Comparison of ENCODE assay signal across 9 cellular contexts in the genomic region with DNA sequence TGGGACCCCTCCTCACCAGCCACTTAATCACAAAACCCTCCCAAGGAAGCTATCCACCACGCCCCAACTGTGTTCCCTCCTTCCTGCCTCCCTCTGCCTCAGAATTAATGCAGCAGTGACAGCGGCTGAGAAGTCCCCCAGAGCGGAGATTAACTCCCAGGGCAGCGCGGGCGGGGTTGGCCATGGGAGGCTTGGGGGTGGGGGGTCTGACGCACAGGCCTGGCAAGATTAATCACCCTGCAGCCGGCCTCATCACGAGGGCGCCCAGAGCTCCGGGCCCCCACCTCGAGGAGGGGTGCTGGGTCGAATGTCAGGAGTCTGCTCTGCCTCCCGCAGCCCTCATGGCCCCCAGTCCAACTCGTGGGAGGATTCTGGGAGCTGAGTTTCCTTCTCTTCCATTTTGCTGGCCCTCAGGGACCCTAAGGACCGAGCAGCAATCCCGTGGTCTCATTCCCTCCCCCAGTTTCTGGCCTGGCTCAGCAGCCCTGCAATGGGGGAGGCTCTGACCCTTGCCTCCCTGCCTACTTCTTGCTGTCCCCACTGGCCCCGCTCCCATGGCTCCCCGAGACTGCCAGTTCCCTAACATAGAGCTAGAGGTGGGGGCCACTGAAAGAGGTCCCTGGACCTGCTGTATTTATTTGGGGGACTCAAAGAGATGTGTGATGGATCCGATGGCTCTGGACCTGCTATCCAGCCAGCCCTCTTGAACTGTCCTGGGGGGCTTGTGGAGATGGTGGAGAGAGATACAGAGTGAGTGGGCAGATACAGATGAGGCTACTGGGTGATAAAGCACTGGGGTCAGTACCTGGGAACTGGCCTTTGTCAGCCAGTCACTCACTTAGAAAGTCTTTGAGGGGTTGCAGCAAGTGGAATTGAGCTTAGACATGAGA. TPM values are rescaled to one million over a fixed set of nuclear protein-coding genes. Genes with fewer than 3 reads are reported as not detected.
A peak's percentile ranks its signal among the peaks of the same experiment; 100 is the strongest.
DNase-seq lines count a peak whose midpoint lies in the region; ATAC-seq, FAIRE-seq and TF ChIP-seq lines count a peak whose summit lies in the region.
"Had no signal": no experiment of that assay in that cellular context is flagged by ENCODE, and none has a peak within 500 bp of the region (broad histone marks: within the 10 kb centered on the region; RNA-seq: fewer than 3 reads in every experiment).

No MANE protein-coding gene starts in this region.

- intact Hi-C loops in naive thymus-derived CD4-positive, alpha-beta T cell (cut with micrococcal nuclease) = loop anchor here (1.0 to 5.0 kb wide), 6 partner anchors 57 to 403 kb away; no protein-coding TSS in a partner anchor
- intact Hi-C loops in esophagus squamous epithelium (cut with DNase I) = no loop called here

- H3K27me3 ChIP-seq in H1 (replicated peaks in 1 of 4; ENCODE audit: control insufficient read depth in 3 of 4, extremely low read depth in 1 of 4, insufficient read depth in 3 of 4, low read length in 3 of 4) = peaks cover 0 to 5% (median under 1%) of the 10 kb centered on the region in 4 experiments; a peak in 3 of 7 replicates
- H3K27me3 ChIP-seq in naive thymus-derived CD4-positive, alpha-beta T cell (ENCODE audit: control insufficient read depth in 2 of 2, insufficient read depth in 2 of 2, low read length in 2 of 2) = no peaks in the 10 kb centered on the region
- no peaks in the 10 kb centered on the region for H3K27me3 ChIP-seq in esophagus squamous epithelium

- TF ChIP-seq CTCF in H1 (IDR thresholded peaks at IDR 0.05; ENCODE audit: control extremely low read depth in 1 of 3, insufficient read depth in 1 of 3, low read depth in 1 of 3, low read length in 3 of 3) (no peak), esophagus squamous epithelium (IDR thresholded peaks at IDR 0.05) (no peak)

- H2AFZ ChIP-seq in H1 (ENCODE audit: low read length) = no peak overlapping the region

- H3K27ac ChIP-seq in H1 (ENCODE audit: low read depth, low read length) = no peak overlapping the region
- no peak overlapping the region for H3K27ac ChIP-seq in naive thymus-derived CD4-positive, alpha-beta T cell (ENCODE audit: low read depth, low read length)
- H3K27ac ChIP-seq in esophagus squamous epithelium = peak overlapping the region in 1 of 4 donors; percentile 4
- H3K27ac ChIP-seq: KMS-11 had no signal

- DNase-seq in AG20443 (ENCODE audit: low spot score) (peak; percentile 64), NCI-H524 (lab: John Stamatoyannopoulos, UW) (peak; percentile 67 to 74), H1 (ENCODE audit: low read depth in 1 of 2, low spot score in 2 of 2) (peak in 1 of 2 experiments; percentile 48), globus pallidus (ENCODE audit: low spot score) (no peak), esophagus squamous epithelium (lab: John Stamatoyannopoulos, UW) (no peak)
- DNase-seq in naive thymus-derived CD4-positive, alpha-beta T cell = no peak

- POLR2A ChIA-PET in H1 (lab: Charles Lee; ENCODE audit: partially characterized antibody) = interaction anchor here (0.8 to 9.8 kb wide), 21 partner anchors 10 to 80 kb away, joined by 3 to 76 read pairs (median 5); partner anchors contain the start of gene CXXC5
- POLR2A ChIA-PET in naive thymus-derived CD4-positive, alpha-beta T cell (lab: Charles Lee) = interaction anchor here (1.0 kb wide), 1 partner anchor 102 kb away, joined by 3 read pairs; no protein-coding TSS in a partner anchor

- peak overlapping the region in 1 of 2 experiments; percentile 32; a peak in 1 of 4 replicates for H3K4me2 ChIP-seq in H1 (ENCODE audit: insufficient read depth in 1 of 2, low read depth in 2 of 2, low read length in 2 of 2)
- H3K4me2 ChIP-seq: KMS-11 had no signal

- H3K18ac ChIP-seq in H1 (ENCODE audit: extremely low read depth, low read length) = no peak overlapping the region

- no peak overlapping the region for H4K91ac ChIP-seq in H1 (replicated peaks; ENCODE audit: insufficient read length, low read length)

- peaks cover 0 to 16% (median 0%) of the 10 kb centered on the region in 5 donors for H3K27me3 Mint-ChIP-seq in naive thymus-derived CD4-positive, alpha-beta T cell

- H3K36me3 Mint-ChIP-seq in naive thymus-derived CD4-positive, alpha-beta T cell = no peaks in the 10 kb centered on the region

- no peak overlapping the region for H4K8ac ChIP-seq in H1 (ENCODE audit: extremely low read depth, insufficient read depth, low read length)

- H3K4me3 ChIP-seq in H1 (ENCODE audit: extremely low read depth in 1 of 4, insufficient read depth in 2 of 4, low read depth in 3 of 4, low read length in 4 of 4) (no peak overlapping the region), esophagus squamous epithelium (no peak overlapping the region)
- H3K4me3 ChIP-seq in naive thymus-derived CD4-positive, alpha-beta T cell (ENCODE audit: low read length) = no peak overlapping the region

- peaks cover 3 to 19% of the 10 kb centered on the region in 2 experiments for H4K20me1 ChIP-seq in H1 (replicated peaks in 1 of 2; ENCODE audit: control insufficient read depth in 1 of 2, insufficient read depth in 2 of 2, low read length in 2 of 2)

- WGBS in H1 (ENCODE audit: extremely low coverage in 1 of 2, insufficient coverage in 1 of 2, insufficient read length in 1 of 2, insufficient replicate concordance in 2 of 2, low coverage in 1 of 2, low lambda C conversion rate in 2 of 2, missing lambda C conversion rate in 1 of 2), 2 experiments = 47% methylated on average over 19 of the region's 20 CpGs; no CpG with 5 or more reads in 1 of the 2 experiments
- 42 to 50% methylated on average over 1 to 17 of the region's 20 CpGs for WGBS in esophagus squamous epithelium, 2 donors

- H3K4me1 ChIP-seq in H1 (replicated peaks in 1 of 4; ENCODE audit: control insufficient read depth in 3 of 4, insufficient read depth in 4 of 4, low read length in 3 of 4) = peaks cover 27 to 48% (median 41%) of the 10 kb centered on the region in 4 experiments
- H3K4me1 ChIP-seq in naive thymus-derived CD4-positive, alpha-beta T cell (ENCODE audit: control insufficient read depth in 2 of 2, insufficient read depth in 2 of 2, low read length in 2 of 2) = no peaks in the 10 kb centered on the region
- peaks cover 12 to 47% (median 16%) of the 10 kb centered on the region in 3 donors for H3K4me1 ChIP-seq in esophagus squamous epithelium

- H3K23ac ChIP-seq in H1 (ENCODE audit: insufficient read length) = no peak overlapping the region

- no peaks in the 10 kb centered on the region for H3K23me2 ChIP-seq in H1 (ENCODE audit: low read depth, low read length)

- CTCF ChIA-PET in H1 (lab: Charles Lee; ENCODE audit: partially characterized antibody) = interaction anchor here (0.5 to 7.7 kb wide), 33 partner anchors 10 to 1677 kb away, joined by 3 to 97 read pairs (median 4); no protein-coding TSS in a partner anchor
- CTCF ChIA-PET in naive thymus-derived CD4-positive, alpha-beta T cell (lab: Charles Lee) = interaction anchor here (0.6 to 3.8 kb wide), 5 partner anchors 21 to 231 kb away, joined by 3 to 41 read pairs (median 4); no protein-coding TSS in a partner anchor

- H3K56ac ChIP-seq in H1 (replicated peaks; ENCODE audit: insufficient read length, low read depth, low read length) = no peak overlapping the region

- no peak for TF ChIP-seq EP300 in H1 (IDR thresholded peaks at IDR 0.05; ENCODE audit: borderline replicate concordance in 1 of 2, low read depth in 2 of 2, low read length in 2 of 2)

- H3K14ac ChIP-seq in H1 (ENCODE audit: insufficient read length) = no peak overlapping the region

- TF ChIP-seq POLR2A in H1 (IDR thresholded peaks at IDR 0.05; ENCODE audit: control extremely low read depth in 1 of 2, low read depth in 2 of 2, low read length in 2 of 2) (no peak), GM18505 (IDR thresholded peaks at IDR 0.05; ENCODE audit: borderline replicate concordance, extremely low read depth, insufficient read depth, insufficient read length) (no peak), esophagus squamous epithelium (IDR thresholded peaks at IDR 0.05) (no peak)

- no peak overlapping the region for H2BK5ac ChIP-seq in H1 (ENCODE audit: low read depth, low read length)

- no peak overlapping the region for H2BK120ac ChIP-seq in H1 (replicated peaks; ENCODE audit: low read depth, low read length)

- H2BK12ac ChIP-seq in H1 (ENCODE audit: low read depth, low read length) = no peak overlapping the region

- H3K27ac Mint-ChIP-seq in naive thymus-derived CD4-positive, alpha-beta T cell = no peak overlapping the region

- H3K79me1 ChIP-seq in H1 (ENCODE audit: low read depth, low read length) = no peaks in the 10 kb centered on the region; the same call in 1 of the 2 replicates

- ATAC-seq in naive thymus-derived CD4-positive, alpha-beta T cell = peak; percentile 25
- no peak for ATAC-seq in GM21423 (IDR thresholded peaks at IDR 0.05; ENCODE audit: unreplicated experiment)
- no peak for ATAC-seq in GM18505 (IDR thresholded peaks at IDR 0.05; ENCODE audit: unreplicated experiment)

- H3K4me3 Mint-ChIP-seq in naive thymus-derived CD4-positive, alpha-beta T cell = no peak overlapping the region

- H3K9me3 Mint-ChIP-seq in naive thymus-derived CD4-positive, alpha-beta T cell = no peaks in the 10 kb centered on the region

- no peak overlapping the region for H2BK20ac ChIP-seq in H1 (ENCODE audit: low read length)

- H3K79me2 ChIP-seq in H1 (ENCODE audit: control insufficient read depth in 1 of 2, insufficient read depth in 2 of 2, low read length in 2 of 2) = no peaks in the 10 kb centered on the region

- H4K5ac ChIP-seq in H1 (ENCODE audit: insufficient read length, low read depth, low read length) = no peak overlapping the region

- 0 out of 2 replicates have a peak overlapping the region, but pooled peaks have one; percentile 63 for H2BK15ac ChIP-seq in H1 (ENCODE audit: low read length)

- no peak for FAIRE-seq in H1 (lab: Jason Lieb, UNC)

- H2AK5ac ChIP-seq in H1 (ENCODE audit: low read depth, low read length) = no peak overlapping the region; the same call in 1 of the 2 replicates

- no peaks in the 10 kb centered on the region for H3K36me3 ChIP-seq in H1 (ENCODE audit: control insufficient read depth in 2 of 4, insufficient read depth in 4 of 4, low read length in 3 of 4)
- no peaks in the 10 kb centered on the region for H3K36me3 ChIP-seq in naive thymus-derived CD4-positive, alpha-beta T cell (ENCODE audit: control insufficient read depth in 2 of 3, insufficient read depth in 3 of 3, low read length in 3 of 3)
- H3K36me3 ChIP-seq in esophagus squamous epithelium = no peaks in the 10 kb centered on the region

- TF ChIP-seq RAD21 in H1 (IDR thresholded peaks at IDR 0.05 in 1 of 2, conservative IDR thresholded peaks at IDR 0.05 in 1 of 2; ENCODE audit: low read depth in 2 of 2, low read length in 2 of 2) = no peak

- no peak overlapping the region for H3K9ac ChIP-seq in H1 (replicated peaks in 1 of 4; ENCODE audit: extremely low read depth in 1 of 4, low read depth in 3 of 4, low read length in 3 of 4)
- H3K9ac ChIP-seq: KMS-11 had no signal

- peaks cover 3 to 16% (median 4%) of the 10 kb centered on the region in 7 donors for H3K4me1 Mint-ChIP-seq in naive thymus-derived CD4-positive, alpha-beta T cell

- H3K9me3 ChIP-seq in H1 (ENCODE audit: insufficient read depth in 2 of 2, low read depth in 1 of 2, low read length in 1 of 2) (no peaks in the 10 kb centered on the region), esophagus squamous epithelium (no peaks in the 10 kb centered on the region)
- no peaks in the 10 kb centered on the region for H3K9me3 ChIP-seq in naive thymus-derived CD4-positive, alpha-beta T cell (ENCODE audit: control insufficient read depth in 2 of 3, low read length in 3 of 3)

- H3K4ac ChIP-seq in H1 (replicated peaks; ENCODE audit: insufficient read length, low read depth, low read length) = no peak overlapping the region

RNA-seq across cellular contexts. Expression of gene CXXC5, which starts 42.5 kb away (rescaled TPM):
- total RNA-seq in H1 (2021; fragmentation: NEBNext Ultra II Directional; extraction: Animal tissue kit (Norgen Biotek cat#: 25700)) = 74.0 and 78.3 TPM in 2 replicates
- polyA plus RNA-seq in H1 (2011; rRNA removed) = 61.4 and 83.5 TPM in 2 replicates
- polyA plus RNA-seq in H1 (2011; cell fraction: cytosol; rRNA removed) = 68.8 TPM
- polyA plus RNA-seq in H1 (2011; cell fraction: nucleus; rRNA removed) = 52.7 TPM
- polyA plus RNA-seq in H1 (2012, experiment 1 of 2) = 35.6 to 47.4 TPM (median 43.3 TPM) in 4 replicates
- polyA plus RNA-seq in H1 (2012, experiment 2 of 2) = 56.6 TPM
- 62.3 TPM for polyA plus RNA-seq in H1 (2013, experiment 1 of 2)
- polyA plus RNA-seq in H1 (2013, experiment 2 of 2) = 67.3 TPM
- polyA minus RNA-seq in H1 (2011; rRNA and poly(A)+ RNA removed) = 25.6 and 39.8 TPM in 2 replicates
- polyA minus RNA-seq in H1 (2011; cell fraction: cytosol; rRNA and poly(A)+ RNA removed) = 50.7 TPM
- polyA minus RNA-seq in H1 (2011; cell fraction: nucleus; rRNA and poly(A)+ RNA removed) = 39.2 TPM
- total RNA-seq in naive thymus-derived CD4-positive, alpha-beta T cell = 10 to 100 TPM in 1 of 5 experiments, 1 to 10 TPM in 3, under 1 TPM in 1; 0.73 to 21.4 (median 3.5) TPM
- 1 to 10 TPM; 1.7 to 2.2 TPM for polyA plus RNA-seq in naive thymus-derived CD4-positive, alpha-beta T cell
- total RNA-seq in esophagus squamous epithelium = 10 to 100 TPM; 13.9 to 40.4 (median 22.9) TPM

Comparison
In these comparisons a context has a peak if more than half of its experiments do, and no peak if none do; other contexts are left out.
1. DNase-seq: peak in AG20443 (single experiment) and NCI-H524 (2 of 2); none in naive thymus-derived CD4-positive, alpha-beta T cell (0 of 9), globus pallidus (single experiment) and esophagus squamous epithelium (single experiment).